In the genomic region with DNA sequence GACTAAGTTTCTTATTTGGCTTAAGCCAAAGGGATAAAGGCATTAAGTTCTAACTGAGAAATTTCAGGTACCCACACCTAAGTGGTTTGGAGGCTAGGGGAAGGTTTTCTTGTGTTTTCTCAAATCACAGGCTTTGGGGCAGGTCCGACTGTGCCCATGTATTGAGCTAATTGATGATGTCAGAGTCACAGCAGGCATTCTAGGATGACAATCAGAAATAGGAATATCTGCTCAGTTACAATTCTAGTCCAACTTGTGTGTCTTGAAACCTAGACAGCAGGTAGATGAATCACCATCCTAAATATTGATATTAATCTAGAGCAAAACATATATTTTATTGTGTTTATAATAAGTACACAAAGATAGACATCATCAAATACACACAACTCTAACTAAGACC, we compare ENCODE assay signal across 24 cellular contexts.
"Had no signal": no experiment of that assay in that cellular context is flagged by ENCODE, and none has a peak within 500 bp of the region (broad histone marks: within the 10 kb centered on the region; RNA-seq: fewer than 3 reads in every experiment).

No MANE protein-coding gene starts in this region.

- FAIRE-seq: K562 had no signal

- H3K4me3 ChIP-seq: cardiac muscle cell, K562 had no signal

- H3K9me3 Mint-ChIP-seq: activated CD4-positive, alpha-beta memory T cell treated with anti-CD3 and anti-CD28 coated beads, Interleukin-2, amount 10 ng/mL, durations not matched to agents 7 days and 5 days; activated naive CD4-positive, alpha-beta T cell treated with anti-CD3 and anti-CD28 coated beads, Interleukin-2, amount 50 U/mL, for 24 hours; activated T-cell treated with anti-CD3 and anti-CD28 coated beads, Interleukin-2, amount 50 U/mL, for 72 hours had no signal

- H3K9me3 ChIP-seq: SK-N-SH had no signal

- H3K4me3 Mint-ChIP-seq: activated CD4-positive, alpha-beta memory T cell treated with anti-CD3 and anti-CD28 coated beads, Interleukin-2, amount 10 ng/mL, durations not matched to agents 7 days and 5 days; activated CD4-positive, alpha-beta T cell treated with anti-CD3 and anti-CD28 coated beads for 36 hours; activated T-cell treated with anti-CD3 and anti-CD28 coated beads, Interleukin-2, amount 50 U/mL, for 72 hours had no signal

- H3K9ac ChIP-seq: SK-N-SH had no signal

- H3K36me3 Mint-ChIP-seq: activated naive CD4-positive, alpha-beta T cell treated with anti-CD3 and anti-CD28 coated beads, Interleukin-2, amount 50 U/mL, for 24 hours had no signal

- H3K4me2 ChIP-seq: SK-N-SH had no signal

- DNase-seq: activated CD4-positive, alpha-beta memory T cell treated with anti-CD3 and anti-CD28 coated beads, Interleukin-2, amount 10 ng/mL, durations not matched to agents 7 days and 5 days; activated CD4-positive, alpha-beta T cell treated with anti-CD3 and anti-CD28 coated beads for 36 hours; activated CD4-positive, alpha-beta T cell treated with anti-CD3 and anti-CD28 coated beads, Interleukin-2, amount 50 U/mL, for 1 hour; activated CD8-positive, alpha-beta memory T cell treated with anti-CD3 and anti-CD28 coated beads, Interleukin-2, amount 50 U/mL, for 4 hours; activated T-cell treated with anti-CD3 and anti-CD28 coated beads, Interleukin-2, amount 50 U/mL, for 72 hours; amygdala; brain microvascular endothelial cell; Karpas-422; NCI-H1048; NCI-H146; NCI-H187 treated with DMSO at 0.1 percent for 48 hours; NCI-H2107; NCI-H2171 treated with DMSO at 0.1 percent for 48 hours; NCI-H345; NCI-H510A; NCI-H526 treated with DMSO at 0.1 percent for 48 hours; RPMI8226; SK-N-SH; T-helper 1 cell; WERI-Rb-1 had no signal

- H3K27me3 ChIP-seq: brain microvascular endothelial cell, cardiac muscle cell had no signal

- H3K27ac Mint-ChIP-seq: activated CD4-positive, alpha-beta memory T cell treated with anti-CD3 and anti-CD28 coated beads, Interleukin-2, amount 10 ng/mL, durations not matched to agents 7 days and 5 days; activated CD4-positive, alpha-beta T cell treated with anti-CD3 and anti-CD28 coated beads for 36 hours; activated naive CD4-positive, alpha-beta T cell treated with anti-CD3 and anti-CD28 coated beads, Interleukin-2, amount 50 U/mL, for 24 hours; activated T-cell treated with anti-CD3 and anti-CD28 coated beads, Interleukin-2, amount 50 U/mL, for 72 hours had no signal

- H3K36me3 ChIP-seq: brain microvascular endothelial cell, cardiac muscle cell, WERI-Rb-1 had no signal

- H3K27ac ChIP-seq: brain microvascular endothelial cell, cardiac muscle cell, WERI-Rb-1 had no signal

- H3K9me2 ChIP-seq: SK-N-SH had no signal

- ATAC-seq: activated CD4-positive, alpha-beta T cell treated with anti-CD3 and anti-CD28 coated beads for 36 hours; activated T-cell treated with anti-CD3 and anti-CD28 coated beads, Interleukin-2, amount 50 U/mL, for 72 hours; K562; Right ventricle myocardium inferior had no signal
